ENCODE assay signal across 8 cellular contexts in genomic region chr15:89912145-89912673, GRCh38. TPM values are rescaled to one million over a fixed set of nuclear protein-coding genes. Genes with fewer than 3 reads are reported as not detected.
DNase-seq lines count a peak whose midpoint lies in the region; ATAC-seq and TF ChIP-seq lines count a peak whose summit lies in the region.

No MANE protein-coding gene starts in this region.

- H3K4me3 ChIP-seq in left ventricle myocardium inferior, result peak overlapping the region; percentile 97

- H3K4me1 Mint-ChIP-seq in activated B cell treated with CpG ODN at 0.5 μM for 24 hours, result peaks cover 5% of the 10 kb centered on the region

- POLR2A ChIA-PET in activated B cell treated with CpG ODN at 0.5 μM for 24 hours (lab: Charles Lee), result no interaction called here

- H3K36me3 Mint-ChIP-seq in activated B cell treated with CpG ODN at 0.5 μM for 24 hours (ENCODE audit: low read depth), result no peaks in the 10 kb centered on the region

- TF ChIP-seq CTCF in activated B cell treated with CpG ODN at 0.5 μM for 24 hours (IDR thresholded peaks at IDR 0.05) (no peak), left ventricle myocardium inferior (IDR thresholded peaks at IDR 0.05; ENCODE audit: borderline replicate concordance) (no peak)

- H3K27me3 Mint-ChIP-seq in activated B cell treated with CpG ODN at 0.5 μM for 24 hours, result peaks cover 34% of the 10 kb centered on the region

- CTCF ChIA-PET in activated B cell treated with CpG ODN at 0.5 μM for 24 hours (lab: Charles Lee), result interaction anchor here (1.2 to 1.6 kb wide), 2 partner anchors 38 to 160 kb away, joined by 3 to 5 read pairs; no protein-coding TSS in a partner anchor

- intact Hi-C loops in activated B cell treated with CpG ODN at 0.5 μM for 24 hours (cut with micrococcal nuclease), result no loop called here
- intact Hi-C loops in left ventricle myocardium inferior (cut with micrococcal nuclease), result no loop called here
- intact Hi-C loops in posterior cingulate gyrus (cut with DNase I), result no loop called here

- ATAC-seq in activated B cell treated with CpG ODN at 0.5 μM for 24 hours (ENCODE audit: low read depth), result no peak
- ATAC-seq in HG03039 (IDR thresholded peaks at IDR 0.05; ENCODE audit: unreplicated experiment), result no peak
- ATAC-seq in HG03571 (IDR thresholded peaks at IDR 0.05; ENCODE audit: unreplicated experiment), result no peak

- H3K4me3 Mint-ChIP-seq in activated B cell treated with CpG ODN at 0.5 μM for 24 hours, result peak overlapping the region; percentile 70

- no peaks in the 10 kb centered on the region for H3K27me3 ChIP-seq in left ventricle myocardium inferior (ENCODE audit: low read depth)

- H3K36me3 ChIP-seq in left ventricle myocardium inferior, result peaks cover 11% of the 10 kb centered on the region

- H3K4me1 ChIP-seq in left ventricle myocardium inferior, result peaks cover 23% of the 10 kb centered on the region

- peak; percentile 37 for DNase-seq in EL
- no peak for DNase-seq in activated B cell treated with CpG ODN at 0.5 μM for 24 hours
- DNase-seq in left ventricle myocardium inferior, result peak; percentile 35
- DNase-seq in posterior cingulate gyrus, result peak; percentile 14 to 88 (median 38)
- no peak for DNase-seq in stimulated activated naive CD4-positive, alpha-beta T cell treated with Interleukin-2 at 50 U/mL for 16 hours (lab: John Stamatoyannopoulos, UW)
- no peak for DNase-seq in SKM-1 treated with dmso at 0.1 percent for 144 hours (lab: John Stamatoyannopoulos, UW; ENCODE audit: unreplicated experiment)

- H3K9me3 Mint-ChIP-seq in activated B cell treated with CpG ODN at 0.5 μM for 24 hours, result no peaks in the 10 kb centered on the region

- H3K27ac ChIP-seq in left ventricle myocardium inferior (replicated peaks), result peak overlapping the region; percentile 84

- no peak overlapping the region for H3K27ac Mint-ChIP-seq in activated B cell treated with CpG ODN at 0.5 μM for 24 hours

- H3K9me3 ChIP-seq in left ventricle myocardium inferior (replicated peaks), result no peaks in the 10 kb centered on the region

RNA-seq across cellular contexts. Expression of gene ARPIN, which starts 0.5 kb away (rescaled TPM):
- total RNA-seq in activated B cell treated with CpG ODN at 0.5 μM for 24 hours (not detected in 2 replicates), left ventricle myocardium inferior (11.4 TPM)

RNA-seq across cellular contexts. Expression of gene AP3S2, which starts 18.4 kb away (rescaled TPM):
- total RNA-seq in activated B cell treated with CpG ODN at 0.5 μM for 24 hours, result 31.8 and 36.4 TPM in 2 replicates
- total RNA-seq in left ventricle myocardium inferior, result 44.1 TPM

Comparison
In these comparisons a context has a peak if more than half of its experiments do, and no peak if none do; other contexts are left out.
1. DNase-seq: peak in EL (single experiment), left ventricle myocardium inferior (single experiment) and posterior cingulate gyrus (10 of 10); none in activated B cell treated with CpG ODN at 0.5 μM for 24 hours (single experiment), stimulated activated naive CD4-positive, alpha-beta T cell treated with Interleukin-2 at 50 U/mL for 16 hours (single experiment) and SKM-1 treated with dmso at 0.1 percent for 144 hours (single experiment).
2. RNA of gene ARPIN, which starts 0.5 kb away (total RNA-seq): 11.4 TPM in left ventricle myocardium inferior (single experiment); not detected in activated B cell treated with CpG ODN at 0.5 μM for 24 hours; every median in the first group is over 10 times any median in the second.